Comparison of ENCODE assay signal across 1 cellular context in the genomic region with DNA sequence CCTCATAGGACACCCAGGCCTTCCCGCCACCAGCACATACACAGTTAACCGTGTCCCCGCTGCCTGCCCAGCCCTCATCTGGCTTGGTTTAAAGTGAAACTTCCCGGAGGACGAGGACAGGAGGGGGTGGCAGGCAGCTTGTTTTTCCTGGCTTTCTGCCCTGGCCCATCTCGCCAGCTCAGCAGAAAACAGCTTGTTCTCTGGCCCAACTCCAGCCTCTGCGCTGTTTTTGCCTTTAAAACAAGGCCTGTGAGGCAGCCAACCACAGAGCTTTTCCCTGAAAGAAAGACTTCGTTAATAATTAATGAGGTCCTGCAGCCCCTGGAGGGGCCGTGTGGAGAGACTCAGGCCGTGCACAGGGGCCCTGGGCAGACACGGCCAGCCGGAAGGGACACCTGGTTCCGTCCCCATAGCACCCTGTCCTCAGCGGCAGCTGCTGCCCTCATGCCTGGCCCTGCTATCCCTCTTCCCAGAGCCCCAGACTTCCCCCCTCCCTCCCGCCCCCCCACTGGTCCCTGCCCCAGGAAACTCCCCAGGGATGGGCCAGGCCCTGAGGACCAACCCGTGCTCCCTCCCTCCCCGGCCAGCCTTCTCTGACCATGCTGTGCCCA.
TF ChIP-seq lines count a peak whose summit lies in the region.

No MANE protein-coding gene starts in this region.

TF ChIP-seq in HepG2, 621 proteins besides CTCF, POLR2A, EP300 and RAD21 (continued from another document and continues in another):
- no peak for TF ChIP-seq LCORL (IDR thresholded peaks at IDR 0.05)
- TF ChIP-seq LCORL (CRISPR knock-in tag; IDR thresholded peaks at IDR 0.05) = peak; percentile 74
- TF ChIP-seq ISX (CRISPR knock-in tag; conservative IDR thresholded peaks at IDR 0.05) = no peak
- TF ChIP-seq THAP11 (CRISPR knock-in tag; IDR thresholded peaks at IDR 0.05) = peak; percentile 49; the same call in 1 of the 2 replicates
- no peak for TF ChIP-seq HOXA7 (CRISPR knock-in tag; IDR thresholded peaks at IDR 0.05)
- TF ChIP-seq, protein P1, sequence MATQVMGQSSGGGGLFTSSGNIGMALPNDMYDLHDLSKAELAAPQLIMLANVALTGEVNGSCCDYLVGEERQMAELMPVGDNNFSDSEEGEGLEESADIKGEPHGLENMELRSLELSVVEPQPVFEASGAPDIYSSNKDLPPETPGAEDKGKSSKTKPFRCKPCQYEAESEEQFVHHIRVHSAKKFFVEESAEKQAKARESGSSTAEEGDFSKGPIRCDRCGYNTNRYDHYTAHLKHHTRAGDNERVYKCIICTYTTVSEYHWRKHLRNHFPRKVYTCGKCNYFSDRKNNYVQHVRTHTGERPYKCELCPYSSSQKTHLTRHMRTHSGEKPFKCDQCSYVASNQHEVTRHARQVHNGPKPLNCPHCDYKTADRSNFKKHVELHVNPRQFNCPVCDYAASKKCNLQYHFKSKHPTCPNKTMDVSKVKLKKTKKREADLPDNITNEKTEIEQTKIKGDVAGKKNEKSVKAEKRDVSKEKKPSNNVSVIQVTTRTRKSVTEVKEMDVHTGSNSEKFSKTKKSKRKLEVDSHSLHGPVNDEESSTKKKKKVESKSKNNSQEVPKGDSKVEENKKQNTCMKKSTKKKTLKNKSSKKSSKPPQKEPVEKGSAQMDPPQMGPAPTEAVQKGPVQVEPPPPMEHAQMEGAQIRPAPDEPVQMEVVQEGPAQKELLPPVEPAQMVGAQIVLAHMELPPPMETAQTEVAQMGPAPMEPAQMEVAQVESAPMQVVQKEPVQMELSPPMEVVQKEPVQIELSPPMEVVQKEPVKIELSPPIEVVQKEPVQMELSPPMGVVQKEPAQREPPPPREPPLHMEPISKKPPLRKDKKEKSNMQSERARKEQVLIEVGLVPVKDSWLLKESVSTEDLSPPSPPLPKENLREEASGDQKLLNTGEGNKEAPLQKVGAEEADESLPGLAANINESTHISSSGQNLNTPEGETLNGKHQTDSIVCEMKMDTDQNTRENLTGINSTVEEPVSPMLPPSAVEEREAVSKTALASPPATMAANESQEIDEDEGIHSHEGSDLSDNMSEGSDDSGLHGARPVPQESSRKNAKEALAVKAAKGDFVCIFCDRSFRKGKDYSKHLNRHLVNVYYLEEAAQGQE (IDR thresholded peaks at IDR 0.05; ENCODE audit: borderline replicate concordance in 1 of 2, low read depth in 1 of 2, low read length in 2 of 2) = no peak
- TF ChIP-seq SRSF4 (IDR thresholded peaks at IDR 0.05; ENCODE audit: low read depth, low read length, poor library complexity, severe bottlenecking) = no peak
- peak; percentile 68; the same call in 1 of the 2 replicates for TF ChIP-seq RFX5 (IDR thresholded peaks at IDR 0.05; ENCODE audit: low read depth, low read length)
- TF ChIP-seq JUND (CRISPR knock-in tag; IDR thresholded peaks at IDR 0.05) = 0 out of 2 replicates have a peak, but pooled peaks have one; percentile 7
- TF ChIP-seq NCOA2 (CRISPR knock-in tag; IDR thresholded peaks at IDR 0.05) = 0 out of 2 replicates have a peak, but pooled peaks have one; percentile 23
- TF ChIP-seq ZNF850 (CRISPR knock-in tag; conservative IDR thresholded peaks at IDR 0.05) = no peak
- no peak for TF ChIP-seq REXO4 (CRISPR knock-in tag; IDR thresholded peaks at IDR 0.05; ENCODE audit: borderline replicate concordance)
- TF ChIP-seq ZNF441 (CRISPR knock-in tag; IDR thresholded peaks at IDR 0.05; ENCODE audit: borderline replicate concordance) = peak; percentile 84
- no peak for TF ChIP-seq FOXP1 (IDR thresholded peaks at IDR 0.05)
- TF ChIP-seq FOXP1 (CRISPR knock-in tag; IDR thresholded peaks at IDR 0.05) = no peak
- TF ChIP-seq, protein P2, sequence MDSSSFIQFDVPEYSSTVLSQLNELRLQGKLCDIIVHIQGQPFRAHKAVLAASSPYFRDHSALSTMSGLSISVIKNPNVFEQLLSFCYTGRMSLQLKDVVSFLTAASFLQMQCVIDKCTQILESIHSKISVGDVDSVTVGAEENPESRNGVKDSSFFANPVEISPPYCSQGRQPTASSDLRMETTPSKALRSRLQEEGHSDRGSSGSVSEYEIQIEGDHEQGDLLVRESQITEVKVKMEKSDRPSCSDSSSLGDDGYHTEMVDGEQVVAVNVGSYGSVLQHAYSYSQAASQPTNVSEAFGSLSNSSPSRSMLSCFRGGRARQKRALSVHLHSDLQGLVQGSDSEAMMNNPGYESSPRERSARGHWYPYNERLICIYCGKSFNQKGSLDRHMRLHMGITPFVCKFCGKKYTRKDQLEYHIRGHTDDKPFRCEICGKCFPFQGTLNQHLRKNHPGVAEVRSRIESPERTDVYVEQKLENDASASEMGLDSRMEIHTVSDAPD (CRISPR knock-in tag; IDR thresholded peaks at IDR 0.05) = no peak
- TF ChIP-seq, protein P3, sequence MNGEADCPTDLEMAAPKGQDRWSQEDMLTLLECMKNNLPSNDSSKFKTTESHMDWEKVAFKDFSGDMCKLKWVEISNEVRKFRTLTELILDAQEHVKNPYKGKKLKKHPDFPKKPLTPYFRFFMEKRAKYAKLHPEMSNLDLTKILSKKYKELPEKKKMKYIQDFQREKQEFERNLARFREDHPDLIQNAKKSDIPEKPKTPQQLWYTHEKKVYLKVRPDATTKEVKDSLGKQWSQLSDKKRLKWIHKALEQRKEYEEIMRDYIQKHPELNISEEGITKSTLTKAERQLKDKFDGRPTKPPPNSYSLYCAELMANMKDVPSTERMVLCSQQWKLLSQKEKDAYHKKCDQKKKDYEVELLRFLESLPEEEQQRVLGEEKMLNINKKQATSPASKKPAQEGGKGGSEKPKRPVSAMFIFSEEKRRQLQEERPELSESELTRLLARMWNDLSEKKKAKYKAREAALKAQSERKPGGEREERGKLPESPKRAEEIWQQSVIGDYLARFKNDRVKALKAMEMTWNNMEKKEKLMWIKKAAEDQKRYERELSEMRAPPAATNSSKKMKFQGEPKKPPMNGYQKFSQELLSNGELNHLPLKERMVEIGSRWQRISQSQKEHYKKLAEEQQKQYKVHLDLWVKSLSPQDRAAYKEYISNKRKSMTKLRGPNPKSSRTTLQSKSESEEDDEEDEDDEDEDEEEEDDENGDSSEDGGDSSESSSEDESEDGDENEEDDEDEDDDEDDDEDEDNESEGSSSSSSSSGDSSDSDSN (CRISPR knock-in tag; IDR thresholded peaks at IDR 0.05) = peak; percentile 16; the same call in 1 of the 2 replicates
- TF ChIP-seq MEIS1 (CRISPR knock-in tag; IDR thresholded peaks at IDR 0.05; ENCODE audit: borderline replicate concordance) = 0 out of 2 replicates have a peak, but pooled peaks have one; percentile 24
- TF ChIP-seq, protein P4, sequence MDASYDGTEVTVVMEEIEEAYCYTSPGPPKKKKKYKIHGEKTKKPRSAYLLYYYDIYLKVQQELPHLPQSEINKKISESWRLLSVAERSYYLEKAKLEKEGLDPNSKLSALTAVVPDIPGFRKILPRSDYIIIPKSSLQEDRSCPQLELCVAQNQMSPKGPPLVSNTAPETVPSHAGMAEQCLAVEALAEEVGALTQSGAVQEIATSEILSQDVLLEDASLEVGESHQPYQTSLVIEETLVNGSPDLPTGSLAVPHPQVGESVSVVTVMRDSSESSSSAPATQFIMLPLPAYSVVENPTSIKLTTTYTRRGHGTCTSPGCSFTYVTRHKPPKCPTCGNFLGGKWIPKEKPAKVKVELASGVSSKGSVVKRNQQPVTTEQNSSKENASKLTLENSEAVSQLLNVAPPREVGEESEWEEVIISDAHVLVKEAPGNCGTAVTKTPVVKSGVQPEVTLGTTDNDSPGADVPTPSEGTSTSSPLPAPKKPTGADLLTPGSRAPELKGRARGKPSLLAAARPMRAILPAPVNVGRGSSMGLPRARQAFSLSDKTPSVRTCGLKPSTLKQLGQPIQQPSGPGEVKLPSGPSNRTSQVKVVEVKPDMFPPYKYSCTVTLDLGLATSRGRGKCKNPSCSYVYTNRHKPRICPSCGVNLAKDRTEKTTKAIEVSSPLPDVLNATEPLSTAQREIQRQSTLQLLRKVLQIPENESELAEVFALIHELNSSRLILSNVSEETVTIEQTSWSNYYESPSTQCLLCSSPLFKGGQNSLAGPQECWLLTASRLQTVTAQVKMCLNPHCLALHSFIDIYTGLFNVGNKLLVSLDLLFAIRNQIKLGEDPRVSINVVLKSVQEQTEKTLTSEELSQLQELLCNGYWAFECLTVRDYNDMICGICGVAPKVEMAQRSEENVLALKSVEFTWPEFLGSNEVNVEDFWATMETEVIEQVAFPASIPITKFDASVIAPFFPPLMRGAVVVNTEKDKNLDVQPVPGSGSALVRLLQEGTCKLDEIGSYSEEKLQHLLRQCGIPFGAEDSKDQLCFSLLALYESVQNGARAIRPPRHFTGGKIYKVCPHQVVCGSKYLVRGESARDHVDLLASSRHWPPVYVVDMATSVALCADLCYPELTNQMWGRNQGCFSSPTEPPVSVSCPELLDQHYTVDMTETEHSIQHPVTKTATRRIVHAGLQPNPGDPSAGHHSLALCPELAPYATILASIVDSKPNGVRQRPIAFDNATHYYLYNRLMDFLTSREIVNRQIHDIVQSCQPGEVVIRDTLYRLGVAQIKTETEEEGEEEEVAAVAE (CRISPR knock-in tag; IDR thresholded peaks at IDR 0.05; ENCODE audit: borderline replicate concordance) = peak; percentile 79; the same call in 1 of the 2 replicates
- no peak for TF ChIP-seq SPEN (CRISPR knock-in tag; IDR thresholded peaks at IDR 0.05; ENCODE audit: low read depth)
- peak; percentile 53; the same call in 1 of the 2 replicates for TF ChIP-seq ISL2 (CRISPR knock-in tag; IDR thresholded peaks at IDR 0.05)
- TF ChIP-seq GATAD2A (CRISPR knock-in tag; IDR thresholded peaks at IDR 0.05) = peak; percentile 34; the same call in 1 of the 2 replicates
- peak; percentile 91 for TF ChIP-seq MAFG (CRISPR knock-in tag; IDR thresholded peaks at IDR 0.05)
- peak; percentile 51; the same call in 1 of the 2 replicates for TF ChIP-seq MIXL1 (CRISPR knock-in tag; IDR thresholded peaks at IDR 0.05)
- peak; percentile 10; the same call in 1 of the 2 replicates for TF ChIP-seq FOXK2 (IDR thresholded peaks at IDR 0.05)
- TF ChIP-seq, protein P5, sequence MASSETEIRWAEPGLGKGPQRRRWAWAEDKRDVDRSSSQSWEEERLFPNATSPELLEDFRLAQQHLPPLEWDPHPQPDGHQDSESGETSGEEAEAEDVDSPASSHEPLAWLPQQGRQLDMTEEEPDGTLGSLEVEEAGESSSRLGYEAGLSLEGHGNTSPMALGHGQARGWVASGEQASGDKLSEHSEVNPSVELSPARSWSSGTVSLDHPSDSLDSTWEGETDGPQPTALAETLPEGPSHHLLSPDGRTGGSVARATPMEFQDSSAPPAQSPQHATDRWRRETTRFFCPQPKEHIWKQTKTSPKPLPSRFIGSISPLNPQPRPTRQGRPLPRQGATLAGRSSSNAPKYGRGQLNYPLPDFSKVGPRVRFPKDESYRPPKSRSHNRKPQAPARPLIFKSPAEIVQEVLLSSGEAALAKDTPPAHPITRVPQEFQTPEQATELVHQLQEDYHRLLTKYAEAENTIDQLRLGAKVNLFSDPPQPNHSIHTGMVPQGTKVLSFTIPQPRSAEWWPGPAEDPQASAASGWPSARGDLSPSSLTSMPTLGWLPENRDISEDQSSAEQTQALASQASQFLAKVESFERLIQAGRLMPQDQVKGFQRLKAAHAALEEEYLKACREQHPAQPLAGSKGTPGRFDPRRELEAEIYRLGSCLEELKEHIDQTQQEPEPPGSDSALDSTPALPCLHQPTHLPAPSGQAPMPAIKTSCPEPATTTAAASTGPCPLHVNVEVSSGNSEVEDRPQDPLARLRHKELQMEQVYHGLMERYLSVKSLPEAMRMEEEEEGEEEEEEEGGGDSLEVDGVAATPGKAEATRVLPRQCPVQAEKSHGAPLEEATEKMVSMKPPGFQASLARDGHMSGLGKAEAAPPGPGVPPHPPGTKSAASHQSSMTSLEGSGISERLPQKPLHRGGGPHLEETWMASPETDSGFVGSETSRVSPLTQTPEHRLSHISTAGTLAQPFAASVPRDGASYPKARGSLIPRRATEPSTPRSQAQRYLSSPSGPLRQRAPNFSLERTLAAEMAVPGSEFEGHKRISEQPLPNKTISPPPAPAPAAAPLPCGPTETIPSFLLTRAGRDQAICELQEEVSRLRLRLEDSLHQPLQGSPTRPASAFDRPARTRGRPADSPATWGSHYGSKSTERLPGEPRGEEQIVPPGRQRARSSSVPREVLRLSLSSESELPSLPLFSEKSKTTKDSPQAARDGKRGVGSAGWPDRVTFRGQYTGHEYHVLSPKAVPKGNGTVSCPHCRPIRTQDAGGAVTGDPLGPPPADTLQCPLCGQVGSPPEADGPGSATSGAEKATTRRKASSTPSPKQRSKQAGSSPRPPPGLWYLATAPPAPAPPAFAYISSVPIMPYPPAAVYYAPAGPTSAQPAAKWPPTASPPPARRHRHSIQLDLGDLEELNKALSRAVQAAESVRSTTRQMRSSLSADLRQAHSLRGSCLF (CRISPR knock-in tag; IDR thresholded peaks at IDR 0.05; ENCODE audit: borderline replicate concordance) = no peak
- TF ChIP-seq, protein P6, sequence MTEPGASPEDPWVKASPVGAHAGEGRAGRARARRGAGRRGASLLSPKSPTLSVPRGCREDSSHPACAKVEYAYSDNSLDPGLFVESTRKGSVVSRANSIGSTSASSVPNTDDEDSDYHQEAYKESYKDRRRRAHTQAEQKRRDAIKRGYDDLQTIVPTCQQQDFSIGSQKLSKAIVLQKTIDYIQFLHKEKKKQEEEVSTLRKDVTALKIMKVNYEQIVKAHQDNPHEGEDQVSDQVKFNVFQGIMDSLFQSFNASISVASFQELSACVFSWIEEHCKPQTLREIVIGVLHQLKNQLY (CRISPR knock-in tag; IDR thresholded peaks at IDR 0.05) = peak; percentile 11; the same call in 1 of the 2 replicates
- peak; percentile 54 for TF ChIP-seq SALL1 (CRISPR knock-in tag; IDR thresholded peaks at IDR 0.05)
- TF ChIP-seq DMAP1 (CRISPR knock-in tag; IDR thresholded peaks at IDR 0.05) = 0 out of 2 replicates have a peak, but pooled peaks have one; percentile 38
- peak; percentile 82; the same call in 1 of the 2 replicates for TF ChIP-seq ZNF331 (CRISPR knock-in tag; IDR thresholded peaks at IDR 0.05)
- 0 out of 2 replicates have a peak, but pooled peaks have one; percentile 40 for TF ChIP-seq ZFY (CRISPR knock-in tag; IDR thresholded peaks at IDR 0.05)
- TF ChIP-seq, protein P7, sequence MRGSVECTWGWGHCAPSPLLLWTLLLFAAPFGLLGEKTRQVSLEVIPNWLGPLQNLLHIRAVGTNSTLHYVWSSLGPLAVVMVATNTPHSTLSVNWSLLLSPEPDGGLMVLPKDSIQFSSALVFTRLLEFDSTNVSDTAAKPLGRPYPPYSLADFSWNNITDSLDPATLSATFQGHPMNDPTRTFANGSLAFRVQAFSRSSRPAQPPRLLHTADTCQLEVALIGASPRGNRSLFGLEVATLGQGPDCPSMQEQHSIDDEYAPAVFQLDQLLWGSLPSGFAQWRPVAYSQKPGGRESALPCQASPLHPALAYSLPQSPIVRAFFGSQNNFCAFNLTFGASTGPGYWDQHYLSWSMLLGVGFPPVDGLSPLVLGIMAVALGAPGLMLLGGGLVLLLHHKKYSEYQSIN (CRISPR knock-in tag; IDR thresholded peaks at IDR 0.05; ENCODE audit: borderline replicate concordance) = no peak
- TF ChIP-seq FOXK1 (CRISPR knock-in tag; IDR thresholded peaks at IDR 0.05; ENCODE audit: borderline replicate concordance, low read depth) = peak; percentile 41; the same call in 1 of the 2 replicates
- peak; percentile 16 for TF ChIP-seq YY1 (IDR thresholded peaks at IDR 0.05; ENCODE audit: insufficient read depth, insufficient replicate concordance, low read depth, low read length)
- TF ChIP-seq ZNF652 (CRISPR knock-in tag; IDR thresholded peaks at IDR 0.05; ENCODE audit: borderline replicate concordance, low read depth) = peak; percentile 97
- peak; percentile 38 for TF ChIP-seq RBM22 (optimal IDR thresholded peaks at IDR 0.05; ENCODE audit: low read length)
- no peak for TF ChIP-seq DNMT1 (CRISPR knock-in tag; IDR thresholded peaks at IDR 0.05)
